In genomic region chr1:236063919-236064673, GRCh38 we compare ENCODE assay signal across 8 cellular contexts. TPM values are rescaled to one million over a fixed set of nuclear protein-coding genes. Genes with fewer than 3 reads are reported as not detected.
DNase-seq lines count a peak whose midpoint lies in the region; ATAC-seq, FAIRE-seq and TF ChIP-seq lines count a peak whose summit lies in the region.

No MANE protein-coding gene starts in this region.

- no peak overlapping the region for H3K23ac ChIP-seq in H1 (ENCODE audit: insufficient read length)

- WGBS in H1 (ENCODE audit: extremely low coverage in 1 of 2, insufficient coverage in 1 of 2, insufficient read length in 1 of 2, insufficient replicate concordance in 2 of 2, low coverage in 1 of 2, low lambda C conversion rate in 2 of 2, missing lambda C conversion rate in 1 of 2), 2 experiments = 3% methylated on average over 47 of the region's 55 CpGs; no CpG with 5 or more reads in 1 of the 2 experiments
- WGBS in thyroid gland, 2 donors = 7 to 15% methylated on average over 16 to 21 of the region's 55 CpGs

- H3K36me3 Mint-ChIP-seq in T-helper 17 cell (ENCODE audit: low read depth) = no peaks in the 10 kb centered on the region

- peaks cover 26% of the 10 kb centered on the region for H3K4me1 Mint-ChIP-seq in T-helper 17 cell

- H2AFZ ChIP-seq in H1 (ENCODE audit: low read length) = peak overlapping the region; percentile 0; the same call in 1 of the 2 replicates

- peak; percentile 14 for ATAC-seq in GM21737 (IDR thresholded peaks at IDR 0.05; ENCODE audit: unreplicated experiment)
- ATAC-seq in T-helper 17 cell = no peak
- no peak for ATAC-seq in HG03095 (IDR thresholded peaks at IDR 0.05; ENCODE audit: unreplicated experiment)

- peaks cover 32% of the 10 kb centered on the region for H3K27me3 Mint-ChIP-seq in T-helper 17 cell

- H3K23me2 ChIP-seq in H1 (ENCODE audit: low read depth, low read length) = peaks cover 11% of the 10 kb centered on the region; the same call in 1 of the 2 replicates

- TF ChIP-seq POLR2A in H1 (IDR thresholded peaks at IDR 0.05; ENCODE audit: control extremely low read depth in 1 of 2, low read depth in 2 of 2, low read length in 2 of 2) = no peak
- no peak for TF ChIP-seq POLR2A in thyroid gland (IDR thresholded peaks at IDR 0.05)

- no peak overlapping the region for H2BK120ac ChIP-seq in H1 (replicated peaks; ENCODE audit: low read depth, low read length)

- peak overlapping the region; percentile 88 to 99 for H3K4me2 ChIP-seq in H1 (ENCODE audit: insufficient read depth in 1 of 2, low read depth in 2 of 2, low read length in 2 of 2)

- no peak overlapping the region for H2BK20ac ChIP-seq in H1 (ENCODE audit: low read length)

- CTCF ChIA-PET in H1 (lab: Charles Lee; ENCODE audit: partially characterized antibody) = interaction anchor here (1.0 kb wide), 1 partner anchor 11 kb away, joined by 3 read pairs; no protein-coding TSS in a partner anchor

- FAIRE-seq in H1 (lab: Jason Lieb, UNC) = no peak

- peaks cover 5 to 33% (median 24%) of the 10 kb centered on the region in 4 experiments; a peak in 6 of 7 replicates for H3K27me3 ChIP-seq in H1 (replicated peaks in 1 of 4; ENCODE audit: control insufficient read depth in 3 of 4, extremely low read depth in 1 of 4, insufficient read depth in 3 of 4, low read length in 3 of 4)
- no peaks in the 10 kb centered on the region for H3K27me3 ChIP-seq in thyroid gland

- H3K36me3 ChIP-seq in H1 (ENCODE audit: control insufficient read depth in 2 of 4, insufficient read depth in 4 of 4, low read length in 3 of 4) (no peaks in the 10 kb centered on the region), thyroid gland (no peaks in the 10 kb centered on the region)

- no peaks in the 10 kb centered on the region for H4K20me1 ChIP-seq in H1 (replicated peaks in 1 of 2; ENCODE audit: control insufficient read depth in 1 of 2, insufficient read depth in 2 of 2, low read length in 2 of 2)

- H3K4me1 ChIP-seq in H1 (replicated peaks in 1 of 4; ENCODE audit: control insufficient read depth in 3 of 4, insufficient read depth in 4 of 4, low read length in 3 of 4) = peaks cover 3 to 11% (median 4%) of the 10 kb centered on the region in 4 experiments; a peak in 5 of 7 replicates
- H3K4me1 ChIP-seq in thyroid gland = peaks cover 10 to 11% of the 10 kb centered on the region in 2 donors

- H3K9me3 ChIP-seq in T-helper 17 cell (ENCODE audit: control insufficient read depth, low read length, poor library complexity, severe bottlenecking) (no peaks in the 10 kb centered on the region), H1 (ENCODE audit: insufficient read depth in 2 of 2, low read depth in 1 of 2, low read length in 1 of 2) (no peaks in the 10 kb centered on the region), thyroid gland (no peaks in the 10 kb centered on the region)

- peak overlapping the region; percentile 29; the same call in 1 of the 2 replicates for H4K8ac ChIP-seq in H1 (ENCODE audit: extremely low read depth, insufficient read depth, low read length)

- no peak for TF ChIP-seq RAD21 in H1 (IDR thresholded peaks at IDR 0.05 in 1 of 2, conservative IDR thresholded peaks at IDR 0.05 in 1 of 2; ENCODE audit: low read depth in 2 of 2, low read length in 2 of 2)

- H4K5ac ChIP-seq in H1 (ENCODE audit: insufficient read length, low read depth, low read length) = no peak overlapping the region

- no peak overlapping the region for H3K27ac ChIP-seq in H1 (ENCODE audit: low read depth, low read length)
- peak overlapping the region; percentile 87 to 94 (median 91) for H3K27ac ChIP-seq in thyroid gland

- no peak overlapping the region for H2BK12ac ChIP-seq in H1 (ENCODE audit: low read depth, low read length)

- H3K4me3 Mint-ChIP-seq in T-helper 17 cell = peak overlapping the region; percentile 77

- H3K4ac ChIP-seq in H1 (replicated peaks; ENCODE audit: insufficient read length, low read depth, low read length) = no peak overlapping the region

- POLR2A ChIA-PET in H1 (lab: Charles Lee; ENCODE audit: partially characterized antibody) = interaction anchor here (0.6 to 2.2 kb wide), 5 partner anchors 9 to 331 kb away, joined by 3 to 9 read pairs (median 3); no protein-coding TSS in a partner anchor

- H3K9ac ChIP-seq in H1 (replicated peaks in 1 of 4; ENCODE audit: extremely low read depth in 1 of 4, low read depth in 3 of 4, low read length in 3 of 4) = peak overlapping the region in 3 of 4 experiments; percentile 48 to 57 (median 53); a peak in 5 of 7 replicates

- H3K79me1 ChIP-seq in H1 (ENCODE audit: low read depth, low read length) = no peaks in the 10 kb centered on the region

- peak overlapping the region; percentile 71; the same call in 1 of the 2 replicates for H3K18ac ChIP-seq in H1 (ENCODE audit: extremely low read depth, low read length)

- H3K27ac Mint-ChIP-seq in T-helper 17 cell = no peak overlapping the region

- peak in 11 of 14 donors; percentile 7 to 69 (median 32) for DNase-seq in C1 segment of cervical spinal cord (lab: John Stamatoyannopoulos, UW)
- no peak for DNase-seq in T-helper 17 cell
- peak in 1 of 2 experiments; percentile 61 for DNase-seq in H1 (ENCODE audit: low read depth in 1 of 2, low spot score in 2 of 2)
- peak; percentile 64 for DNase-seq in medulla oblongata (ENCODE audit: extremely low spot score)
- peak; percentile 34 to 40 for DNase-seq in thyroid gland
- DNase-seq in SW 1271 (lab: John Stamatoyannopoulos, UW) = no peak

- no peak overlapping the region for H3K56ac ChIP-seq in H1 (replicated peaks; ENCODE audit: insufficient read length, low read depth, low read length)

- TF ChIP-seq CTCF in H1 (IDR thresholded peaks at IDR 0.05; ENCODE audit: control extremely low read depth in 1 of 3, insufficient read depth in 1 of 3, low read depth in 1 of 3, low read length in 3 of 3) = no peak
- TF ChIP-seq CTCF in thyroid gland (IDR thresholded peaks at IDR 0.05) = no peak

- no peaks in the 10 kb centered on the region for H3K79me2 ChIP-seq in H1 (ENCODE audit: control insufficient read depth in 1 of 2, insufficient read depth in 2 of 2, low read length in 2 of 2)

- no peak overlapping the region for H2BK5ac ChIP-seq in H1 (ENCODE audit: low read depth, low read length)

- H2BK15ac ChIP-seq in H1 (ENCODE audit: low read length) = no peak overlapping the region

- intact Hi-C loops in thyroid gland (cut with DNase I) = no loop called here

- no peak for TF ChIP-seq EP300 in H1 (IDR thresholded peaks at IDR 0.05; ENCODE audit: borderline replicate concordance in 1 of 2, low read depth in 2 of 2, low read length in 2 of 2)

- no peak overlapping the region for H2AK5ac ChIP-seq in H1 (ENCODE audit: low read depth, low read length)

- H3K14ac ChIP-seq in H1 (ENCODE audit: insufficient read length) = no peak overlapping the region

- H3K4me3 ChIP-seq in H1 (ENCODE audit: extremely low read depth in 1 of 4, insufficient read depth in 2 of 4, low read depth in 3 of 4, low read length in 4 of 4) = peak overlapping the region; percentile 53 to 76 (median 62)
- H3K4me3 ChIP-seq in thyroid gland (replicated peaks in 1 of 3) = peak overlapping the region; percentile 31 to 86 (median 76)

- peak overlapping the region; percentile 57 for H4K91ac ChIP-seq in H1 (replicated peaks; ENCODE audit: insufficient read length, low read length)

TF ChIP-seq in H1, 55 proteins besides CTCF, POLR2A, EP300 and RAD21:
- TF ChIP-seq BCL11A (IDR thresholded peaks at IDR 0.05; ENCODE audit: low read depth in 2 of 2, low read length in 2 of 2) (no peak), E2F6 (IDR thresholded peaks at IDR 0.05) (peak; percentile 62), SUZ12 (IDR thresholded peaks at IDR 0.05; ENCODE audit: low read length) (peak; percentile 60), SAP30 (IDR thresholded peaks at IDR 0.05; ENCODE audit: insufficient read depth, insufficient replicate concordance, low read length) (peak; percentile 35), CEBPB (IDR thresholded peaks at IDR 0.05; ENCODE audit: low read depth, low read length) (no peak), TCF12 (IDR thresholded peaks at IDR 0.05; ENCODE audit: low read depth, low read length) (no peak), GABPA (IDR thresholded peaks at IDR 0.05; ENCODE audit: borderline replicate concordance, insufficient read depth, low read length) (0 out of 2 replicates have a peak, but pooled peaks have one; percentile 11), EZH2 (IDR thresholded peaks at IDR 0.05; ENCODE audit: low read depth, low read length, severe bottlenecking) (peak; percentile 63), BACH1 (IDR thresholded peaks at IDR 0.05; ENCODE audit: low read length) (0 out of 2 replicates have a peak, but pooled peaks have one; percentile 23), HDAC2 (IDR thresholded peaks at IDR 0.05; ENCODE audit: borderline replicate concordance in 1 of 2, low read depth in 2 of 2, low read length in 2 of 2) (no peak), MAX (IDR thresholded peaks at IDR 0.05) (peak; percentile 47), SIX5 (IDR thresholded peaks at IDR 0.05; ENCODE audit: low read depth, low read length) (no peak), RNF2 (IDR thresholded peaks at IDR 0.05; ENCODE audit: borderline replicate concordance, low read depth, low read length, missing control alignments, poor library complexity, severe bottlenecking) (peak; percentile 52)

RNA-seq across cellular contexts. Expression of gene NID1, which starts 0.8 kb away (rescaled TPM):
- total RNA-seq in T-helper 17 cell = 1 to 10 TPM in 1 of 2 donors, under 1 TPM in 1; 0.45 to 2.6 TPM
- 24.9 and 25.4 TPM in 2 replicates for total RNA-seq in H1 (2021; fragmentation: NEBNext Ultra II Directional; extraction: Animal tissue kit (Norgen Biotek cat#: 25700))
- 20.9 and 32.3 TPM in 2 replicates for polyA plus RNA-seq in H1 (2011; rRNA removed)
- polyA plus RNA-seq in H1 (2011; cell fraction: cytosol; rRNA removed) = 13.5 TPM
- polyA plus RNA-seq in H1 (2011; cell fraction: nucleus; rRNA removed) = 41.0 TPM
- 23.2 to 28.5 TPM (median 24.9 TPM) in 4 replicates for polyA plus RNA-seq in H1 (2012, experiment 1 of 2)
- polyA plus RNA-seq in H1 (2012, experiment 2 of 2) = 10.7 TPM
- 82.7 TPM for polyA plus RNA-seq in H1 (2013, experiment 1 of 2)
- polyA plus RNA-seq in H1 (2013, experiment 2 of 2) = 66.1 TPM
- polyA minus RNA-seq in H1 (2011; rRNA and poly(A)+ RNA removed) = 23.0 and 27.1 TPM in 2 replicates
- polyA minus RNA-seq in H1 (2011; cell fraction: cytosol; rRNA and poly(A)+ RNA removed) = 21.0 TPM
- polyA minus RNA-seq in H1 (2011; cell fraction: nucleus; rRNA and poly(A)+ RNA removed) = 15.5 TPM
- total RNA-seq in thyroid gland = 10 to 100 TPM; 27.8 to 91.8 (median 69.4) TPM

Comparison
In these comparisons a context has a peak if more than half of its experiments do, and no peak if none do; other contexts are left out.
1. DNase-seq: peak in C1 segment of cervical spinal cord (11 of 14), medulla oblongata (single experiment) and thyroid gland (2 of 2); none in T-helper 17 cell (0 of 3) and SW 1271 (0 of 2).